12 cellular contexts compared by ENCODE assay signal in genomic region chr13:110346661-110347067, GRCh38. TPM values are rescaled to one million over a fixed set of nuclear protein-coding genes. Genes with fewer than 3 reads are reported as not detected.
DNase-seq lines count a peak whose midpoint lies in the region; ATAC-seq and TF ChIP-seq lines count a peak whose summit lies in the region.
"Had no signal": no experiment of that assay in that cellular context is flagged by ENCODE, and none has a peak within 500 bp of the region (broad histone marks: within the 10 kb centered on the region; RNA-seq: fewer than 3 reads in every experiment).

No MANE protein-coding gene starts in this region.

- ATAC-seq in RWPE2 (ENCODE audit: low read depth) (peak; percentile 62), mucosa of descending colon (peak; percentile 95), GM21390 (IDR thresholded peaks at IDR 0.05; ENCODE audit: unreplicated experiment) (no peak), HG03354 (IDR thresholded peaks at IDR 0.05; ENCODE audit: poor library complexity, severe bottlenecking, unreplicated experiment) (no peak)
- ATAC-seq: stimulated activated memory B cell treated with anti-CD40 and anti-IgM and Interleukin-4, amounts not matched to agents 10 μg/mL and 1 μg/mL and 100 μg/mL, for 72 hours had no signal

- H3K27me3 ChIP-seq in ACC112 (ENCODE audit: insufficient read depth, low read length) = no peaks in the 10 kb centered on the region
- H3K27me3 ChIP-seq in RWPE2 (ENCODE audit: insufficient read depth, poor library complexity, severe bottlenecking) = no peaks in the 10 kb centered on the region
- H3K27me3 ChIP-seq: body of pancreas had no signal

- H3K36me3 ChIP-seq in ACC112 (ENCODE audit: insufficient read depth, low read length) (0 out of 2 replicates have a peak, but pooled peaks cover 4% of the 10 kb centered on the region), RWPE2 (ENCODE audit: low read depth) (no peaks in the 10 kb centered on the region), mucosa of descending colon (ENCODE audit: low read depth) (no peaks in the 10 kb centered on the region)

- no peak overlapping the region for H3K4me3 Mint-ChIP-seq in activated T-helper 1 cell treated with anti-CD3 and anti-CD28 coated beads, Interleukin-12 subunit alpha, Interleukin-12 subunit beta, Interleukin-2, Interleukin-4 antibody, amounts not matched to agents 30 ng/mL and 10 ng/mL and 1 ng/mL, durations not matched to agents 14 hours and 24 hours and 36 hours
- H3K4me3 Mint-ChIP-seq: B cell; stimulated activated memory B cell treated with anti-CD40 and anti-IgM and Interleukin-4, amounts not matched to agents 10 μg/mL and 1 μg/mL and 100 μg/mL, for 72 hours had no signal

- H3K36me3 Mint-ChIP-seq in activated T-helper 1 cell treated with anti-CD3 and anti-CD28 coated beads, Interleukin-12 subunit alpha, Interleukin-12 subunit beta, Interleukin-2, Interleukin-4 antibody, amounts not matched to agents 30 ng/mL and 10 ng/mL and 1 ng/mL, durations not matched to agents 14 hours and 24 hours and 36 hours (ENCODE audit: low read depth) = peaks cover 1% of the 10 kb centered on the region
- H3K36me3 Mint-ChIP-seq: stimulated activated memory B cell treated with anti-CD40 and anti-IgM and Interleukin-4, amounts not matched to agents 10 μg/mL and 1 μg/mL and 100 μg/mL, for 72 hours had no signal

- H3K4me3 ChIP-seq in ACC112 (ENCODE audit: low read depth, low read length) = no peak overlapping the region
- H3K4me3 ChIP-seq in RWPE2 (ENCODE audit: severe bottlenecking) = no peak overlapping the region
- H3K4me3 ChIP-seq in mucosa of descending colon = peak overlapping the region; percentile 2
- H3K4me3 ChIP-seq: body of pancreas had no signal

- H3K79me2 ChIP-seq in ACC112 (ENCODE audit: control insufficient read depth, insufficient read depth, low read length, unreplicated experiment) = peaks cover 35% of the 10 kb centered on the region

- peak; percentile 77 for DNase-seq in HPDE6-E6E7 (ENCODE audit: extremely low spot score)
- DNase-seq in RWPE2 (ENCODE audit: low spot score) = peak; percentile 93
- peak; percentile 85 to 90 (median 86) for DNase-seq in mucosa of descending colon
- DNase-seq in SIG-M5 treated with dmso at 0.1 percent for 504 hours (lab: John Stamatoyannopoulos, UW; ENCODE audit: unreplicated experiment) = no peak
- DNase-seq in activated T-helper 1 cell treated with anti-CD3 and anti-CD28 coated beads, Interleukin-12 subunit alpha, Interleukin-12 subunit beta, Interleukin-2, Interleukin-4 antibody, amounts not matched to agents 30 ng/mL and 10 ng/mL and 1 ng/mL, durations not matched to agents 14 hours and 24 hours and 36 hours (ENCODE audit: low spot score) = no peak
- DNase-seq: body of pancreas, HCEC 1CT had no signal

- H3K27ac ChIP-seq in ACC112 (ENCODE audit: low read depth, low read length) = peak overlapping the region; percentile 93
- peak overlapping the region; percentile 99 for H3K27ac ChIP-seq in RWPE2 (ENCODE audit: poor library complexity, severe bottlenecking)

- peaks cover 3% of the 10 kb centered on the region for H3K9me3 Mint-ChIP-seq in activated T-helper 1 cell treated with anti-CD3 and anti-CD28 coated beads, Interleukin-12 subunit alpha, Interleukin-12 subunit beta, Interleukin-2, Interleukin-4 antibody, amounts not matched to agents 30 ng/mL and 10 ng/mL and 1 ng/mL, durations not matched to agents 14 hours and 24 hours and 36 hours
- H3K9me3 Mint-ChIP-seq: stimulated activated memory B cell treated with anti-CD40 and anti-IgM and Interleukin-4, amounts not matched to agents 10 μg/mL and 1 μg/mL and 100 μg/mL, for 72 hours had no signal

- H3K4me1 Mint-ChIP-seq in activated T-helper 1 cell treated with anti-CD3 and anti-CD28 coated beads, Interleukin-12 subunit alpha, Interleukin-12 subunit beta, Interleukin-2, Interleukin-4 antibody, amounts not matched to agents 30 ng/mL and 10 ng/mL and 1 ng/mL, durations not matched to agents 14 hours and 24 hours and 36 hours (ENCODE audit: low read depth) = peaks cover 3% of the 10 kb centered on the region

- no peak overlapping the region for H2AFZ ChIP-seq in ACC112 (ENCODE audit: low read length, unreplicated experiment)

- peaks cover 39% of the 10 kb centered on the region for H3K27me3 Mint-ChIP-seq in activated T-helper 1 cell treated with anti-CD3 and anti-CD28 coated beads, Interleukin-12 subunit alpha, Interleukin-12 subunit beta, Interleukin-2, Interleukin-4 antibody, amounts not matched to agents 30 ng/mL and 10 ng/mL and 1 ng/mL, durations not matched to agents 14 hours and 24 hours and 36 hours (ENCODE audit: insufficient read depth)

- intact Hi-C loops in mucosa of descending colon (cut with DNase I, micrococcal nuclease) = no loop called here
- intact Hi-C loops in activated T-helper 1 cell treated with anti-CD3 and anti-CD28 coated beads, Interleukin-12 subunit alpha, Interleukin-12 subunit beta, Interleukin-2, Interleukin-4 antibody, amounts not matched to agents 30 ng/mL and 10 ng/mL and 1 ng/mL, durations not matched to agents 14 hours and 24 hours and 36 hours (cut with micrococcal nuclease) = no loop called here

- no peak overlapping the region for H3K27ac Mint-ChIP-seq in activated T-helper 1 cell treated with anti-CD3 and anti-CD28 coated beads, Interleukin-12 subunit alpha, Interleukin-12 subunit beta, Interleukin-2, Interleukin-4 antibody, amounts not matched to agents 30 ng/mL and 10 ng/mL and 1 ng/mL, durations not matched to agents 14 hours and 24 hours and 36 hours
- H3K27ac Mint-ChIP-seq: B cell; stimulated activated memory B cell treated with anti-CD40 and anti-IgM and Interleukin-4, amounts not matched to agents 10 μg/mL and 1 μg/mL and 100 μg/mL, for 72 hours had no signal

- H3K4me1 ChIP-seq in ACC112 (ENCODE audit: control insufficient read depth, insufficient read depth, low read length, unreplicated experiment) (peaks cover 36% of the 10 kb centered on the region), RWPE2 (ENCODE audit: insufficient read depth, poor library complexity, severe bottlenecking) (peaks cover 51% of the 10 kb centered on the region), mucosa of descending colon (ENCODE audit: low read depth) (peaks cover 17% of the 10 kb centered on the region)

- H3K9me3 ChIP-seq in RWPE2 (ENCODE audit: severe bottlenecking) = no peaks in the 10 kb centered on the region
- H3K9me3 ChIP-seq in mucosa of descending colon = no peaks in the 10 kb centered on the region
- H3K9me3 ChIP-seq: body of pancreas had no signal

- no peak for TF ChIP-seq CTCF in RWPE2 (IDR thresholded peaks at IDR 0.05; ENCODE audit: poor library complexity, severe bottlenecking)
- no peak for TF ChIP-seq CTCF in mucosa of descending colon (IDR thresholded peaks at IDR 0.05)

RNA-seq across cellular contexts. Expression of gene COL4A2, which starts 39.6 kb away (rescaled TPM):
- 100 to 1,000 TPM in 1 of 3 donors, 10 to 100 TPM in 2; 33.5 to 389 (median 74.2) TPM for total RNA-seq in mucosa of descending colon
- 0.10 TPM in 1 of 2 replicates, not detected in the other for total RNA-seq in activated T-helper 1 cell treated with anti-CD3 and anti-CD28 coated beads, Interleukin-12 subunit alpha, Interleukin-12 subunit beta, Interleukin-2, Interleukin-4 antibody, amounts not matched to agents 30 ng/mL and 10 ng/mL and 1 ng/mL, durations not matched to agents 14 hours and 24 hours and 36 hours

RNA-seq across cellular contexts. Expression of gene COL4A1, which starts 39.7 kb away (rescaled TPM):
- 100 to 1,000 TPM in 1 of 3 donors, 10 to 100 TPM in 2; 19.0 to 308 (median 61.9) TPM for total RNA-seq in mucosa of descending colon
- not detected in 2 replicates for total RNA-seq in activated T-helper 1 cell treated with anti-CD3 and anti-CD28 coated beads, Interleukin-12 subunit alpha, Interleukin-12 subunit beta, Interleukin-2, Interleukin-4 antibody, amounts not matched to agents 30 ng/mL and 10 ng/mL and 1 ng/mL, durations not matched to agents 14 hours and 24 hours and 36 hours
- total RNA-seq: B cell had no signal

Comparison
In these comparisons a context has a peak if more than half of its experiments do, and no peak if none do; other contexts are left out.
1. DNase-seq: peak in HPDE6-E6E7 (single experiment), RWPE2 (single experiment) and mucosa of descending colon (3 of 3); none in SIG-M5 treated with dmso at 0.1 percent for 504 hours (single experiment) and activated T-helper 1 cell treated with anti-CD3 and anti-CD28 coated beads, Interleukin-12 subunit alpha, Interleukin-12 subunit beta, Interleukin-2, Interleukin-4 antibody, amounts not matched to agents 30 ng/mL and 10 ng/mL and 1 ng/mL, durations not matched to agents 14 hours and 24 hours and 36 hours (single experiment).
2. ATAC-seq: peak in RWPE2 (single experiment) and mucosa of descending colon (single experiment); none in GM21390 (single experiment) and HG03354 (single experiment).
3. RNA of gene COL4A2, which starts 39.6 kb away (total RNA-seq): 33.5 to 389 TPM in mucosa of descending colon; 0.10 TPM in activated T-helper 1 cell treated with anti-CD3 and anti-CD28 coated beads, Interleukin-12 subunit alpha, Interleukin-12 subunit beta, Interleukin-2, Interleukin-4 antibody, amounts not matched to agents 30 ng/mL and 10 ng/mL and 1 ng/mL, durations not matched to agents 14 hours and 24 hours and 36 hours; every median in the first group is over 10 times any median in the second.
4. RNA of gene COL4A1, which starts 39.7 kb away (total RNA-seq): 19.0 to 308 TPM in mucosa of descending colon; not detected in activated T-helper 1 cell treated with anti-CD3 and anti-CD28 coated beads, Interleukin-12 subunit alpha, Interleukin-12 subunit beta, Interleukin-2, Interleukin-4 antibody, amounts not matched to agents 30 ng/mL and 10 ng/mL and 1 ng/mL, durations not matched to agents 14 hours and 24 hours and 36 hours; every median in the first group is over 10 times any median in the second.